1 cellular context compared by ENCODE assay signal in genomic region chr13:112719016-112719415, GRCh38.
TF ChIP-seq lines count a peak whose summit lies in the region.

No MANE protein-coding gene starts in this region.

TF ChIP-seq in IMR-90, 13 proteins besides CTCF, POLR2A, EP300 and RAD21:
- TF ChIP-seq RCOR1 (IDR thresholded peaks at IDR 0.05; ENCODE audit: insufficient replicate concordance, low read length), result no peak
- TF ChIP-seq, protein P1, sequence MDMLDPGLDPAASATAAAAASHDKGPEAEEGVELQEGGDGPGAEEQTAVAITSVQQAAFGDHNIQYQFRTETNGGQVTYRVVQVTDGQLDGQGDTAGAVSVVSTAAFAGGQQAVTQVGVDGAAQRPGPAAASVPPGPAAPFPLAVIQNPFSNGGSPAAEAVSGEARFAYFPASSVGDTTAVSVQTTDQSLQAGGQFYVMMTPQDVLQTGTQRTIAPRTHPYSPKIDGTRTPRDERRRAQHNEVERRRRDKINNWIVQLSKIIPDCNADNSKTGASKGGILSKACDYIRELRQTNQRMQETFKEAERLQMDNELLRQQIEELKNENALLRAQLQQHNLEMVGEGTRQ (IDR thresholded peaks at IDR 0.05; ENCODE audit: low read depth, low read length), result no peak
- TF ChIP-seq CHD1 (IDR thresholded peaks at IDR 0.05; ENCODE audit: low read depth, low read length), result no peak
- TF ChIP-seq FOS (IDR thresholded peaks at IDR 0.05; ENCODE audit: low read depth, low read length), result no peak
- TF ChIP-seq MAFK (IDR thresholded peaks at IDR 0.05; ENCODE audit: low read depth, low read length), result no peak
- TF ChIP-seq, protein P2, sequence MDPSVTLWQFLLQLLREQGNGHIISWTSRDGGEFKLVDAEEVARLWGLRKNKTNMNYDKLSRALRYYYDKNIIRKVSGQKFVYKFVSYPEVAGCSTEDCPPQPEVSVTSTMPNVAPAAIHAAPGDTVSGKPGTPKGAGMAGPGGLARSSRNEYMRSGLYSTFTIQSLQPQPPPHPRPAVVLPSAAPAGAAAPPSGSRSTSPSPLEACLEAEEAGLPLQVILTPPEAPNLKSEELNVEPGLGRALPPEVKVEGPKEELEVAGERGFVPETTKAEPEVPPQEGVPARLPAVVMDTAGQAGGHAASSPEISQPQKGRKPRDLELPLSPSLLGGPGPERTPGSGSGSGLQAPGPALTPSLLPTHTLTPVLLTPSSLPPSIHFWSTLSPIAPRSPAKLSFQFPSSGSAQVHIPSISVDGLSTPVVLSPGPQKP (IDR thresholded peaks at IDR 0.05; ENCODE audit: borderline replicate concordance, low read depth, low read length), result no peak
- no peak for TF ChIP-seq RFX5 (IDR thresholded peaks at IDR 0.05; ENCODE audit: low read depth, low read length)
- no peak for TF ChIP-seq CEBPB (IDR thresholded peaks at IDR 0.05; ENCODE audit: low read depth, low read length)
- no peak for TF ChIP-seq BHLHE40 (IDR thresholded peaks at IDR 0.05; ENCODE audit: low read depth, low read length)
- no peak for TF ChIP-seq SMC3 (IDR thresholded peaks at IDR 0.05; ENCODE audit: low read depth, low read length)
- no peak for TF ChIP-seq MXI1 (IDR thresholded peaks at IDR 0.05; ENCODE audit: borderline replicate concordance, low read depth, low read length)
- TF ChIP-seq MAZ (IDR thresholded peaks at IDR 0.05; ENCODE audit: borderline replicate concordance, low read depth, low read length), result no peak
- no peak for TF ChIP-seq NFE2L2 (IDR thresholded peaks at IDR 0.05; ENCODE audit: low read depth, low read length)
